In genomic region chr1:43961692-43962091, GRCh38 we compare ENCODE assay signal across 19 cellular contexts. TPM values are rescaled to one million over a fixed set of nuclear protein-coding genes. Genes with fewer than 3 reads are reported as not detected.
DNase-seq lines count a peak whose midpoint lies in the region; ATAC-seq and TF ChIP-seq lines count a peak whose summit lies in the region.
"Had no signal": no experiment of that assay in that cellular context is flagged by ENCODE, and none has a peak within 500 bp of the region (broad histone marks: within the 10 kb centered on the region; RNA-seq: fewer than 3 reads in every experiment).

No MANE protein-coding gene starts in this region.

- DNase-seq in left ventricle myocardium superior (no peak), heart left ventricle (no peak), dorsolateral prefrontal cortex (no peak), medulla oblongata (ENCODE audit: extremely low spot score) (peak; percentile 79), psoas muscle (no peak), NCI-H2029 (lab: John Stamatoyannopoulos, UW) (no peak)
- DNase-seq: Calu3; CD4-positive, alpha-beta memory T cell; COR-L47; DMS53; DMS79 treated with DMSO at 0.1 percent for 48 hours; GF-D8; GOT3; H7; HCEC 1CT had no signal

- H3K36me3 ChIP-seq in heart left ventricle (peaks cover 0 to 94% (median 85%) of the 10 kb centered on the region in 9 donors), psoas muscle (ENCODE audit: insufficient read depth in 1 of 2, low read depth in 1 of 2) (peaks cover 0 to 100% of the 10 kb centered on the region in 2 donors)

- H3K27ac ChIP-seq in heart left ventricle, result no peak overlapping the region
- H3K27ac ChIP-seq in dorsolateral prefrontal cortex, result peak overlapping the region in 58 of 59 donors; percentile 23 to 100 (median 98)
- peak overlapping the region; percentile 100 for H3K27ac ChIP-seq in temporal lobe (ENCODE audit: low read depth, low read length)
- H3K27ac ChIP-seq in psoas muscle, result no peak overlapping the region

- H3K4me1 ChIP-seq in heart left ventricle (peaks cover 0 to 14% (median 0%) of the 10 kb centered on the region in 12 donors), psoas muscle (no peaks in the 10 kb centered on the region)

- H3K4me3 ChIP-seq in heart left ventricle (no peak overlapping the region), dorsolateral prefrontal cortex (peak overlapping the region in 3 of 59 donors; percentile 1 to 31 (median 24)), psoas muscle (no peak overlapping the region)

- no peaks in the 10 kb centered on the region for H3K9me3 ChIP-seq in heart left ventricle
- H3K9me3 ChIP-seq in psoas muscle, result no peaks in the 10 kb centered on the region

- peak; percentile 67 for ATAC-seq in left ventricle myocardium superior
- ATAC-seq in heart left ventricle, result no peak
- ATAC-seq in GM19395 (IDR thresholded peaks at IDR 0.05; ENCODE audit: unreplicated experiment), result no peak
- ATAC-seq in psoas muscle, result no peak

- intact Hi-C loops in left ventricle myocardium superior (cut with micrococcal nuclease), result no loop called here
- intact Hi-C loops in heart left ventricle (cut with DNase I), result no loop called here
- intact Hi-C loops in dorsolateral prefrontal cortex (cut with DNase I), result no loop called here
- intact Hi-C loops in psoas muscle (cut with DNase I), result no loop called here

- 53 to 71% (median 70%) methylated on average over 2 to 3 of the region's 3 CpGs for WGBS in heart left ventricle, 4 donors
- 70 to 80% (median 77%) methylated on average over 3 of the region's 3 CpGs for WGBS in psoas muscle, 3 donors

- TF ChIP-seq POLR2A in heart left ventricle (IDR thresholded peaks at IDR 0.05), result no peak

- TF ChIP-seq CTCF in heart left ventricle (IDR thresholded peaks at IDR 0.05) (no peak), dorsolateral prefrontal cortex (IDR thresholded peaks at IDR 0.05 in 54 of 56, conservative IDR thresholded peaks at IDR 0.05 in 2 of 56; ENCODE audit: low read depth in 1 of 56, partially characterized antibody in 56 of 56) (no peak), psoas muscle (IDR thresholded peaks at IDR 0.05) (no peak)

- no peaks in the 10 kb centered on the region for H3K27me3 ChIP-seq in heart left ventricle
- H3K27me3 ChIP-seq in dorsolateral prefrontal cortex, result no peaks in the 10 kb centered on the region
- no peaks in the 10 kb centered on the region for H3K27me3 ChIP-seq in psoas muscle (ENCODE audit: insufficient read depth in 3 of 3, low read length in 2 of 3)

RNA-seq across cellular contexts. Expression of gene DPH2, which starts 8.1 kb away (rescaled TPM):
- total RNA-seq in left ventricle myocardium superior, result 13.3 TPM
- 10 to 100 TPM; 13.2 to 36.7 (median 14.7) TPM for total RNA-seq in heart left ventricle
- 10 to 100 TPM in 1 of 2 donors, 1 to 10 TPM in 1; 8.0 to 65.6 TPM for polyA plus RNA-seq in heart left ventricle
- 10 to 100 TPM; 12.0 to 31.1 (median 20.7) TPM for total RNA-seq in dorsolateral prefrontal cortex
- 12.3 TPM for total RNA-seq in temporal lobe
- 10 to 100 TPM; 37.8 to 62.9 (median 44.3) TPM for total RNA-seq in psoas muscle
- 100 to 1,000 TPM in 1 of 3 donors, 10 to 100 TPM in 2; 53.7 to 123 (median 87.6) TPM for polyA plus RNA-seq in psoas muscle

RNA-seq across cellular contexts. Expression of gene ATP6V0B, which starts 13.1 kb away (rescaled TPM):
- 89.6 TPM for total RNA-seq in left ventricle myocardium superior
- total RNA-seq in heart left ventricle, result 100 to 1,000 TPM in 3 of 9 donors, 10 to 100 TPM in 6; 71.4 to 140 (median 93.2) TPM
- 100 to 1,000 TPM in 1 of 2 donors, 10 to 100 TPM in 1; 84.7 to 235 TPM for polyA plus RNA-seq in heart left ventricle
- 100 to 1,000 TPM; 112 to 276 (median 202) TPM for total RNA-seq in dorsolateral prefrontal cortex
- total RNA-seq in temporal lobe, result 102 TPM
- 100 to 1,000 TPM in 3 of 4 donors, 10 to 100 TPM in 1; 87.9 to 133 (median 106) TPM for total RNA-seq in psoas muscle
- 100 to 1,000 TPM; 159 to 260 (median 236) TPM for polyA plus RNA-seq in psoas muscle

RNA-seq across cellular contexts. Expression of gene IPO13, which starts 14.9 kb away (rescaled TPM):
- total RNA-seq in left ventricle myocardium superior (60.0 TPM), heart left ventricle (10 to 100 TPM; 51.4 to 71.0 (median 56.7) TPM), dorsolateral prefrontal cortex (100 to 1,000 TPM in 51 of 120 experiments, 10 to 100 TPM in 69; 48.0 to 243 (median 94.5) TPM), temporal lobe (14.0 TPM), psoas muscle (100 to 1,000 TPM in 3 of 4 donors, 10 to 100 TPM in 1; 92.4 to 140 (median 108) TPM)
- polyA plus RNA-seq in heart left ventricle (10 to 100 TPM; 29.9 to 46.9 TPM), psoas muscle (10 to 100 TPM; 26.8 to 93.0 (median 41.5) TPM)

RNA-seq across cellular contexts. Expression of gene B4GALT2, which starts 17.3 kb away (rescaled TPM):
- total RNA-seq in left ventricle myocardium superior, result 35.6 TPM
- total RNA-seq in heart left ventricle, result 10 to 100 TPM; 26.8 to 65.0 (median 40.2) TPM
- polyA plus RNA-seq in heart left ventricle, result 10 to 100 TPM; 29.2 to 65.7 TPM
- total RNA-seq in dorsolateral prefrontal cortex, result 10 to 100 TPM; 33.5 to 97.8 (median 48.8) TPM
- total RNA-seq in temporal lobe, result 50.4 TPM
- 10 to 100 TPM; 33.5 to 54.9 (median 50.7) TPM for total RNA-seq in psoas muscle
- polyA plus RNA-seq in psoas muscle, result 10 to 100 TPM; 57.1 to 81.0 (median 60.2) TPM

RNA-seq across cellular contexts. Expression of gene ARTN, which starts 28.1 kb away (rescaled TPM):
- total RNA-seq in left ventricle myocardium superior, result not detected
- total RNA-seq in heart left ventricle, result 1 to 10 TPM in 1 of 9 donors, under 1 TPM in 2, not detected in 6; 0.14 to 1.3 (median 0.37) TPM
- under 1 TPM; 0.07 to 0.23 TPM for polyA plus RNA-seq in heart left ventricle
- 1 to 10 TPM in 86 of 120 experiments, under 1 TPM in 30, not detected in 4; 0.28 to 6.5 (median 1.4) TPM for total RNA-seq in dorsolateral prefrontal cortex
- total RNA-seq in temporal lobe, result 0.49 TPM
- total RNA-seq in psoas muscle, result under 1 TPM in 3 of 4 donors, not detected in 1; 0.42 to 0.79 (median 0.71) TPM
- under 1 TPM; 0.05 to 0.44 (median 0.06) TPM for polyA plus RNA-seq in psoas muscle
- total RNA-seq: A172, G401 had no signal
- polyA plus RNA-seq: CD4-positive, alpha-beta memory T cell had no signal

Comparison
In these comparisons a context has a peak if more than half of its experiments do, and no peak if none do; other contexts are left out.
1. H3K27ac ChIP-seq: peak in dorsolateral prefrontal cortex (58 of 59) and temporal lobe (single experiment); none in heart left ventricle (0 of 12) and psoas muscle (single experiment).